In genomic region chr6:33316603-33317417, GRCh38 we compare ENCODE assay signal across 8 cellular contexts. TPM values are rescaled to one million over a fixed set of nuclear protein-coding genes. Genes with fewer than 3 reads are reported as not detected.
DNase-seq lines count a peak whose midpoint lies in the region; TF ChIP-seq lines count a peak whose summit lies in the region.

No MANE protein-coding gene starts in this region.

- no peak for TF ChIP-seq POLR2A in transverse colon (IDR thresholded peaks at IDR 0.05)

- CTCF ChIA-PET in activated naive CD4-positive, alpha-beta T cell treated with anti-CD3 and anti-CD28 coated beads for 36 hours (lab: Charles Lee) = interaction anchor here (0.6 to 2.3 kb wide), 3 partner anchors 28 to 112 kb away, joined by 3 to 16 read pairs (median 4); no protein-coding TSS in a partner anchor

- H3K36me3 Mint-ChIP-seq in activated naive CD4-positive, alpha-beta T cell treated with anti-CD3 and anti-CD28 coated beads for 36 hours (ENCODE audit: low read depth) = peaks cover 42% of the 10 kb centered on the region

- TF ChIP-seq CTCF in astrocyte of the cerebellum (IDR thresholded peaks at IDR 0.05; ENCODE audit: low read depth, low read length, missing control alignments) = no peak
- TF ChIP-seq CTCF in liver (IDR thresholded peaks at IDR 0.05; ENCODE audit: low read depth, low read length, missing input control) = no peak
- TF ChIP-seq CTCF in transverse colon (IDR thresholded peaks at IDR 0.05) = no peak

- WGBS in liver = 83% methylated on average over 19 of the region's 19 CpGs
- WGBS in transverse colon (ENCODE audit: low coverage in 1 of 2), 2 donors = 83 to 84% methylated on average over 6 to 19 of the region's 19 CpGs

- intact Hi-C loops in activated naive CD4-positive, alpha-beta T cell treated with anti-CD3 and anti-CD28 coated beads for 36 hours (cut with micrococcal nuclease) = loop anchor here (1.0 to 10.0 kb wide), 2 partner anchors 74 to 472 kb away; partner anchors contain the start of genes KIFC1 and PSMB8
- intact Hi-C loops in transverse colon (cut with DNase I; ENCODE audit: low total_unique reads) = loop anchor here (10.0 kb wide), 1 partner anchor 98 kb away; the partner anchor contains the start of genes CUTA and PHF1

- no peak for DNase-seq in activated naive CD4-positive, alpha-beta T cell treated with anti-CD3 and anti-CD28 coated beads for 36 hours
- no peak for DNase-seq in activated naive CD4-positive, alpha-beta T cell treated with anti-CD3 and anti-CD28 coated beads, Interleukin-2, amount 50 U/mL, for 16 hours
- DNase-seq in astrocyte of the cerebellum (ENCODE audit: low read depth) (no peak), transverse colon (no peak), SW480 (ENCODE audit: low spot score) (no peak), nucleus accumbens (lab: John Stamatoyannopoulos, UW) (no peak)
- DNase-seq in activated CD4-positive, CD25-positive, alpha-beta regulatory T cell (lab: John Stamatoyannopoulos, UW) = no peak

- H3K27me3 ChIP-seq in liver (ENCODE audit: control insufficient read depth in 4 of 4, insufficient read depth in 4 of 4, low read length in 3 of 4) = no peaks in the 10 kb centered on the region
- H3K27me3 ChIP-seq in transverse colon = no peaks in the 10 kb centered on the region

- TF ChIP-seq RAD21 in liver (IDR thresholded peaks at IDR 0.05) = no peak

- peaks cover 76% of the 10 kb centered on the region for H3K4me1 Mint-ChIP-seq in activated naive CD4-positive, alpha-beta T cell treated with anti-CD3 and anti-CD28 coated beads for 36 hours (ENCODE audit: low read depth)

- H3K27ac ChIP-seq in liver (ENCODE audit: low read depth in 1 of 2, low read length in 2 of 2) (no peak overlapping the region), transverse colon (peak overlapping the region; percentile 86 to 94 (median 90))

- H3K27ac Mint-ChIP-seq in activated naive CD4-positive, alpha-beta T cell treated with anti-CD3 and anti-CD28 coated beads for 36 hours = peak overlapping the region; percentile 68

- no peaks in the 10 kb centered on the region for H3K9me3 Mint-ChIP-seq in activated naive CD4-positive, alpha-beta T cell treated with anti-CD3 and anti-CD28 coated beads for 36 hours

- in situ Hi-C loops in astrocyte of the cerebellum (cut with HindIII; ENCODE audit: low sequenced_read_pairs) (no loop called here), transverse colon (cut with MboI; ENCODE audit: low pct_ligation_motif_present in 1 of 4, low pct_unique_long_range_greater_than_20kb in 1 of 4, low sequenced_read_pairs in 3 of 4) (no loop called here)

- no peaks in the 10 kb centered on the region for H3K27me3 Mint-ChIP-seq in activated naive CD4-positive, alpha-beta T cell treated with anti-CD3 and anti-CD28 coated beads for 36 hours (ENCODE audit: low read depth)

- no peak for TF ChIP-seq EP300 in transverse colon (IDR thresholded peaks at IDR 0.05; ENCODE audit: low read depth)

- H3K36me3 ChIP-seq in liver (ENCODE audit: control insufficient read depth in 4 of 4, insufficient read depth in 3 of 4, low read depth in 1 of 4, low read length in 3 of 4) (peaks cover 0 to 16% (median 8%) of the 10 kb centered on the region in 4 donors), transverse colon (peaks cover 0 to 24% (median 8%) of the 10 kb centered on the region in 4 donors)

- H3K9me3 ChIP-seq in liver (ENCODE audit: control insufficient read depth in 4 of 4, low read length in 3 of 4) (no peaks in the 10 kb centered on the region), transverse colon (no peaks in the 10 kb centered on the region)

- peak overlapping the region; percentile 51 for H3K4me3 ChIP-seq in astrocyte of the cerebellum (ENCODE audit: low read depth, low read length)
- H3K4me3 ChIP-seq in liver (ENCODE audit: low read depth in 1 of 3, low read length in 3 of 3) = peak overlapping the region in 2 of 3 donors; percentile 55 to 68
- H3K4me3 ChIP-seq in transverse colon = peak overlapping the region in 3 of 4 donors; percentile 36 to 61 (median 46)

- no peak overlapping the region for H3K9ac ChIP-seq in liver (ENCODE audit: low read depth in 1 of 2, low read length in 2 of 2)

- H3K4me1 ChIP-seq in liver (ENCODE audit: control insufficient read depth in 4 of 4, insufficient read depth in 4 of 4, low read length in 3 of 4) = peaks cover 18 to 63% (median 52%) of the 10 kb centered on the region in 4 donors
- peaks cover 33 to 69% (median 60%) of the 10 kb centered on the region in 4 donors for H3K4me1 ChIP-seq in transverse colon

- peak overlapping the region; percentile 94 for H3K4me3 Mint-ChIP-seq in activated naive CD4-positive, alpha-beta T cell treated with anti-CD3 and anti-CD28 coated beads for 36 hours

TF ChIP-seq in liver, 16 proteins besides CTCF, POLR2A, EP300 and RAD21:
- TF ChIP-seq TAF1 (conservative IDR thresholded peaks at IDR 0.05) = no peak
- TF ChIP-seq JUND (IDR thresholded peaks at IDR 0.05) = no peak
- no peak for TF ChIP-seq ZBTB33 (IDR thresholded peaks at IDR 0.05)
- TF ChIP-seq FOXA2 (IDR thresholded peaks at IDR 0.05) = no peak
- TF ChIP-seq SP1 (IDR thresholded peaks at IDR 0.05) = no peak

RNA-seq across cellular contexts. Expression of gene ZBTB22, which starts 0.7 kb away (rescaled TPM):
- 1 to 10 TPM; 8.8 to 9.0 TPM for total RNA-seq in activated naive CD4-positive, alpha-beta T cell treated with anti-CD3 and anti-CD28 coated beads for 36 hours
- total RNA-seq in liver = 1 to 10 TPM; 5.5 to 7.8 TPM
- polyA plus RNA-seq in liver = 1 to 10 TPM; 1.6 to 3.9 TPM
- total RNA-seq in transverse colon = 10 to 100 TPM; 10.1 to 31.8 (median 17.2) TPM

RNA-seq across cellular contexts. Expression of gene TAPBP, which starts 2.9 kb away (rescaled TPM):
- 100 to 1,000 TPM; 184 TPM for total RNA-seq in activated naive CD4-positive, alpha-beta T cell treated with anti-CD3 and anti-CD28 coated beads for 36 hours
- total RNA-seq in liver = 10 to 100 TPM; 52.7 to 74.0 TPM
- polyA plus RNA-seq in liver = 10 to 100 TPM; 47.9 to 49.3 TPM
- total RNA-seq in transverse colon = 100 to 1,000 TPM; 175 to 423 (median 217) TPM

RNA-seq across cellular contexts. Expression of gene DAXX, which starts 5.9 kb away (rescaled TPM):
- total RNA-seq in activated naive CD4-positive, alpha-beta T cell treated with anti-CD3 and anti-CD28 coated beads for 36 hours = 10 to 100 TPM; 48.1 to 55.1 TPM
- total RNA-seq in liver (10 to 100 TPM; 11.8 to 15.1 TPM), transverse colon (100 to 1,000 TPM in 1 of 4 donors, 10 to 100 TPM in 3; 40.7 to 302 (median 52.6) TPM)
- polyA plus RNA-seq in liver = 10 to 100 TPM; 12.9 to 13.1 TPM

RNA-seq across cellular contexts. Expression of gene RGL2, which starts 18.1 kb away (rescaled TPM):
- 10 to 100 TPM; 23.8 to 27.8 TPM for total RNA-seq in activated naive CD4-positive, alpha-beta T cell treated with anti-CD3 and anti-CD28 coated beads for 36 hours
- 10 to 100 TPM; 16.7 to 17.8 TPM for total RNA-seq in liver
- 10 to 100 TPM; 16.8 to 22.8 TPM for polyA plus RNA-seq in liver
- total RNA-seq in transverse colon = 10 to 100 TPM; 21.3 to 70.3 (median 25.8) TPM

RNA-seq across cellular contexts. Expression of gene PFDN6, which starts 27.4 kb away (rescaled TPM):
- 10 to 100 TPM; 67.9 to 81.3 TPM for total RNA-seq in activated naive CD4-positive, alpha-beta T cell treated with anti-CD3 and anti-CD28 coated beads for 36 hours
- total RNA-seq in liver (10 to 100 TPM; 12.5 to 22.4 TPM), transverse colon (10 to 100 TPM in 3 of 4 donors, not detected in 1; 23.6 to 39.8 (median 28.1) TPM)
- polyA plus RNA-seq in liver = 10 to 100 TPM in 1 of 2 donors, 1 to 10 TPM in 1; 6.5 to 60.1 TPM

Comparison
In these comparisons a context has a peak if more than half of its experiments do, and no peak if none do; other contexts are left out.
1. H3K27ac ChIP-seq: peak in transverse colon (4 of 4); none in liver (0 of 2).
2. Peak in every context shown above with its lines, with median percentiles within 50 percentile points of each other: H3K4me3 ChIP-seq.